16 cellular contexts compared by ENCODE assay signal in genomic region chr6:168603234-168603633, GRCh38.
DNase-seq lines count a peak whose midpoint lies in the region; ATAC-seq and TF ChIP-seq lines count a peak whose summit lies in the region.
"Had no signal": no experiment of that assay in that cellular context is flagged by ENCODE, and none has a peak within 500 bp of the region (broad histone marks: within the 10 kb centered on the region; RNA-seq: fewer than 3 reads in every experiment).

No MANE protein-coding gene starts in this region.

- peak overlapping the region in 3 of 5 experiments; percentile 24 to 81 (median 62) for H3K27ac Mint-ChIP-seq in brain
- H3K27ac Mint-ChIP-seq: CD14-positive monocyte; CD8-positive, alpha-beta T cell; HFFc6 had no signal

- peaks cover 0 to 5% (median 0%) of the 10 kb centered on the region in 5 experiments for H3K9me3 Mint-ChIP-seq in brain
- H3K9me3 Mint-ChIP-seq: CD8-positive, alpha-beta T cell had no signal

- H3K36me3 ChIP-seq in BLaER1 (no peaks in the 10 kb centered on the region), stomach smooth muscle (ENCODE audit: control insufficient read depth in 2 of 2, insufficient read depth in 2 of 2, low read length in 2 of 2) (peaks cover 25 to 30% of the 10 kb centered on the region in 2 donors)
- H3K36me3 ChIP-seq: BE2C had no signal

- peak overlapping the region in 1 of 5 experiments; percentile 24 for H3K4me3 Mint-ChIP-seq in brain
- H3K4me3 Mint-ChIP-seq: CD14-positive monocyte; CD8-positive, alpha-beta T cell; HFFc6 had no signal

- H4K20me1 ChIP-seq in BLaER1: no peaks in the 10 kb centered on the region

- H3K36me3 Mint-ChIP-seq in brain: no peaks in the 10 kb centered on the region
- H3K36me3 Mint-ChIP-seq: CD14-positive monocyte; CD8-positive, alpha-beta T cell had no signal

- DNase-seq in NCI-H2171 treated with DMSO at 0.1 percent for 48 hours (lab: John Stamatoyannopoulos, UW) (peak; percentile 86), NCI-H2107 treated with DMSO at 0.1 percent for 48 hours (lab: John Stamatoyannopoulos, UW; ENCODE audit: unreplicated experiment) (no peak), NCI-H82 (lab: John Stamatoyannopoulos, UW) (no peak)
- DNase-seq: BE2C; CD8-positive, alpha-beta T cell; COR-L47; DMS53; GF-D8; HCEC 1CT; HFFc6 had no signal

- H3K27me3 Mint-ChIP-seq in brain: peaks cover 6% of the 10 kb centered on the region

- no peak overlapping the region for H3K9ac ChIP-seq in BLaER1
- no peak overlapping the region for H3K9ac ChIP-seq in stomach smooth muscle (ENCODE audit: low read length in 2 of 2)

- H3K27ac ChIP-seq in BLaER1 (no peak overlapping the region), stomach smooth muscle (ENCODE audit: low read length) (peak overlapping the region; percentile 88)

- peak overlapping the region; percentile 14; the same call in 1 of the 2 replicates for H3K4me2 ChIP-seq in BLaER1

- H3K4me1 Mint-ChIP-seq in brain: peaks cover 54% of the 10 kb centered on the region
- H3K4me1 Mint-ChIP-seq: CD14-positive monocyte had no signal

- H3K4me1 ChIP-seq in BLaER1 (peaks cover 56% of the 10 kb centered on the region), stomach smooth muscle (ENCODE audit: control insufficient read depth, insufficient read depth, low read length) (peaks cover 24% of the 10 kb centered on the region)
- H3K4me1 ChIP-seq: BE2C had no signal

- no peak overlapping the region for H3K4me3 ChIP-seq in BLaER1
- no peak overlapping the region for H3K4me3 ChIP-seq in stomach smooth muscle (ENCODE audit: low read length in 2 of 2)

- no peak for ATAC-seq in GM19395 (IDR thresholded peaks at IDR 0.05; ENCODE audit: unreplicated experiment)
- ATAC-seq: CD8-positive, alpha-beta T cell; HepG2 had no signal

- H3K9me3 ChIP-seq in BLaER1 (peaks cover 5% of the 10 kb centered on the region), stomach smooth muscle (ENCODE audit: control insufficient read depth in 2 of 2, low read length in 2 of 2) (peaks cover 0 to 3% of the 10 kb centered on the region in 2 donors)
- H3K9me3 ChIP-seq: BE2C had no signal

- H3K27me3 ChIP-seq in BLaER1 (no peaks in the 10 kb centered on the region), stomach smooth muscle (ENCODE audit: control insufficient read depth in 1 of 2, insufficient read depth in 2 of 2, low read length in 2 of 2) (no peaks in the 10 kb centered on the region)
- H3K27me3 ChIP-seq: BE2C had no signal

- TF ChIP-seq CTCF in brain (conservative IDR thresholded peaks at IDR 0.05): no peak
